1 cellular context compared by ENCODE assay signal in genomic region chr17:7950578-7950977, GRCh38.
TF ChIP-seq lines count a peak whose summit lies in the region.

No MANE protein-coding gene starts in this region.

TF ChIP-seq in HEK293, 187 proteins besides CTCF, POLR2A, EP300 and RAD21:
- TF ChIP-seq PRDM2 (tag by site-specific recombination; IDR thresholded peaks at IDR 0.05; ENCODE audit: borderline replicate concordance) = no peak
- TF ChIP-seq ZNF146 (tag by site-specific recombination; IDR thresholded peaks at IDR 0.05) = peak; percentile 98
